In genomic region chr2:119252186-119253113, GRCh38 we compare ENCODE assay signal across 10 cellular contexts. TPM values are rescaled to one million over a fixed set of nuclear protein-coding genes. Genes with fewer than 3 reads are reported as not detected.
A peak's percentile ranks its signal among the peaks of the same experiment; 100 is the strongest.
DNase-seq lines count a peak whose midpoint lies in the region; ATAC-seq, FAIRE-seq and TF ChIP-seq lines count a peak whose summit lies in the region.
"Had no signal": no experiment of that assay in that cellular context is flagged by ENCODE, and none has a peak within 500 bp of the region (broad histone marks: within the 10 kb centered on the region; RNA-seq: fewer than 3 reads in every experiment).

No MANE protein-coding gene starts in this region.

- H3K36me3 ChIP-seq in RWPE2 (ENCODE audit: low read depth) (peaks cover 14% of the 10 kb centered on the region), psoas muscle (ENCODE audit: insufficient read depth in 1 of 2, low read depth in 1 of 2) (peaks cover 2 to 86% of the 10 kb centered on the region in 2 donors)
- H3K36me3 ChIP-seq: adrenal gland had no signal

- H3K9me3 Mint-ChIP-seq in activated naive CD4-positive, alpha-beta T cell treated with anti-CD3 and anti-CD28 coated beads for 36 hours = no peaks in the 10 kb centered on the region

- H3K27me3 ChIP-seq in RWPE2 (ENCODE audit: insufficient read depth, poor library complexity, severe bottlenecking) (no peaks in the 10 kb centered on the region), psoas muscle (ENCODE audit: insufficient read depth in 3 of 3, low read length in 2 of 3) (no peaks in the 10 kb centered on the region)
- H3K27me3 ChIP-seq: adrenal gland had no signal

- no peaks in the 10 kb centered on the region for H3K4me1 Mint-ChIP-seq in activated naive CD4-positive, alpha-beta T cell treated with anti-CD3 and anti-CD28 coated beads for 36 hours (ENCODE audit: low read depth)

- peak; percentile 26 for FAIRE-seq in GM12891 (lab: Jason Lieb, UNC)

- H3K9me3 ChIP-seq in RWPE2 (ENCODE audit: severe bottlenecking) = no peaks in the 10 kb centered on the region
- no peaks in the 10 kb centered on the region for H3K9me3 ChIP-seq in psoas muscle
- H3K9me3 ChIP-seq: adrenal gland had no signal

- no peaks in the 10 kb centered on the region for H3K27me3 Mint-ChIP-seq in activated naive CD4-positive, alpha-beta T cell treated with anti-CD3 and anti-CD28 coated beads for 36 hours (ENCODE audit: low read depth)

- intact Hi-C loops in psoas muscle (cut with DNase I) = no loop called here
- intact Hi-C loops in activated naive CD4-positive, alpha-beta T cell treated with anti-CD3 and anti-CD28 coated beads for 36 hours (cut with micrococcal nuclease) = no loop called here

- no peak overlapping the region for H3K27ac Mint-ChIP-seq in activated naive CD4-positive, alpha-beta T cell treated with anti-CD3 and anti-CD28 coated beads for 36 hours

- DNase-seq in GM12891 (ENCODE audit: insufficient read length, low spot score) (no peak), RWPE2 (ENCODE audit: low spot score) (no peak), epithelial cell of proximal tubule (ENCODE audit: low read depth) (peak; percentile 90), psoas muscle (no peak), activated gamma-delta T cell treated with Interleukin-2 at 50 U/mL for 16 hours (no peak), NCI-H2081 (lab: John Stamatoyannopoulos, UW) (no peak)
- DNase-seq in activated naive CD4-positive, alpha-beta T cell treated with anti-CD3 and anti-CD28 coated beads for 36 hours = no peak
- DNase-seq in activated CD4-positive, CD25-positive, alpha-beta regulatory T cell treated with anti-CD3 and anti-CD28 coated beads, Interleukin-2, amount 50 U/mL, for 72 hours = no peak
- DNase-seq: NCI-H524 treated with DMSO at 0.1 percent for 48 hours had no signal

- H3K27ac ChIP-seq in RWPE2 (ENCODE audit: poor library complexity, severe bottlenecking) = peak overlapping the region; percentile 87
- H3K27ac ChIP-seq in psoas muscle = peak overlapping the region; percentile 81

- WGBS in psoas muscle, 3 donors = 58 to 73% (median 64%) methylated on average over 12 of the region's 12 CpGs

- CTCF ChIA-PET in activated naive CD4-positive, alpha-beta T cell treated with anti-CD3 and anti-CD28 coated beads for 36 hours (lab: Charles Lee) = no interaction called here

- H3K4me3 ChIP-seq in RWPE2 (ENCODE audit: severe bottlenecking) (no peak overlapping the region), epithelial cell of proximal tubule (ENCODE audit: low read depth, low read length) (no peak overlapping the region), psoas muscle (no peak overlapping the region)
- H3K4me3 ChIP-seq: adrenal gland had no signal

- H3K4me3 Mint-ChIP-seq in activated naive CD4-positive, alpha-beta T cell treated with anti-CD3 and anti-CD28 coated beads for 36 hours = no peak overlapping the region

- TF ChIP-seq CTCF in RWPE2 (IDR thresholded peaks at IDR 0.05; ENCODE audit: poor library complexity, severe bottlenecking) = no peak
- no peak for TF ChIP-seq CTCF in epithelial cell of proximal tubule (conservative IDR thresholded peaks at IDR 0.05; ENCODE audit: low read depth, low read length)
- TF ChIP-seq CTCF in psoas muscle (IDR thresholded peaks at IDR 0.05) = no peak

- H3K36me3 Mint-ChIP-seq in activated naive CD4-positive, alpha-beta T cell treated with anti-CD3 and anti-CD28 coated beads for 36 hours (ENCODE audit: low read depth) = no peaks in the 10 kb centered on the region

- ATAC-seq in RWPE2 (ENCODE audit: low read depth) = peak; percentile 91
- ATAC-seq in psoas muscle = peak; percentile 81 to 91 (median 86)

- H3K4me1 ChIP-seq in RWPE2 (ENCODE audit: insufficient read depth, poor library complexity, severe bottlenecking) (peaks cover 32% of the 10 kb centered on the region), psoas muscle (peaks cover 22% of the 10 kb centered on the region)

- no peak for TF ChIP-seq POLR2A in GM12891 (IDR thresholded peaks at IDR 0.05; ENCODE audit: low read depth, low read length)

TF ChIP-seq in GM12891, 5 proteins besides CTCF, POLR2A, EP300 and RAD21:
- TF ChIP-seq TAF1 (IDR thresholded peaks at IDR 0.05; ENCODE audit: low read depth, low read length) (no peak), SPI1 (IDR thresholded peaks at IDR 0.05; ENCODE audit: low read depth, low read length) (no peak), POU2F2 (IDR thresholded peaks at IDR 0.05; ENCODE audit: low read depth, low read length) (no peak), POLR2AphosphoS5 (IDR thresholded peaks at IDR 0.05; ENCODE audit: low read depth, low read length) (no peak), PAX5 (IDR thresholded peaks at IDR 0.05; ENCODE audit: insufficient read depth, low read length, severe bottlenecking) (no peak)

RNA-seq across cellular contexts. Expression of gene STEAP3, which starts 28.8 kb away (rescaled TPM):
- 4.4 TPM for polyA plus RNA-seq in GM12891 (2012; ENCODE audit: low read depth, missing spikeins)
- total RNA-seq in epithelial cell of proximal tubule (27.8 and 35.1 TPM in 2 replicates), psoas muscle (10 to 100 TPM; 12.3 to 47.4 (median 22.8) TPM)
- polyA plus RNA-seq in psoas muscle = 10 to 100 TPM in 1 of 3 donors, 1 to 10 TPM in 2; 8.6 to 15.7 (median 8.9) TPM
- under 1 TPM; 0.07 TPM for total RNA-seq in activated naive CD4-positive, alpha-beta T cell treated with anti-CD3 and anti-CD28 coated beads for 36 hours

Comparison
In these comparisons a context has a peak if more than half of its experiments do, and no peak if none do; other contexts are left out.
1. RNA of gene STEAP3, which starts 28.8 kb away (total RNA-seq): 12.3 to 47.4 TPM in psoas muscle and 27.8 to 35.1 TPM in epithelial cell of proximal tubule; 0.07 TPM in activated naive CD4-positive, alpha-beta T cell treated with anti-CD3 and anti-CD28 coated beads for 36 hours; every median in the first group is over 10 times any median in the second.